15 cellular contexts compared by ENCODE assay signal in genomic region chr17:28170771-28171170, GRCh38.
DNase-seq lines count a peak whose midpoint lies in the region; ATAC-seq, FAIRE-seq and TF ChIP-seq lines count a peak whose summit lies in the region.
"Had no signal": no experiment of that assay in that cellular context is flagged by ENCODE, and none has a peak within 500 bp of the region (broad histone marks: within the 10 kb centered on the region; RNA-seq: fewer than 3 reads in every experiment).

No MANE protein-coding gene starts in this region.

- no TSS peak for BruUV-seq in GM12878 (replicated peaks; lab: Mats Ljungman, UMichigan)

- TF ChIP-seq RAD21 in GM12878 (IDR thresholded peaks at IDR 0.05; ENCODE audit: insufficient read depth, low read depth, low read length): no peak

- SMC1A ChIA-PET in GM12878 (lab: Charles Lee; ENCODE audit: uncharacterized antibody, unreplicated experiment): no interaction called here

- peak overlapping the region; percentile 79 for H3K27ac ChIP-seq in HUES64 (ENCODE audit: low read depth, low read length)
- H3K27ac ChIP-seq in GM12878 (ENCODE audit: control insufficient read depth, insufficient read depth): no peak overlapping the region
- no peak overlapping the region for H3K27ac ChIP-seq in uterus
- H3K27ac ChIP-seq: C4-2B had no signal

- H2AFZ ChIP-seq in GM12878 (ENCODE audit: control insufficient read depth, low read depth, low read length): no peak overlapping the region

- H3K4me3 ChIP-seq in AG10803 (ENCODE audit: low read length) (no peak overlapping the region), HUES64 (ENCODE audit: low read length) (no peak overlapping the region), GM12878 (no peak overlapping the region), fibroblast of the aortic adventitia (ENCODE audit: low read depth, low read length) (no peak overlapping the region), uterus (no peak overlapping the region)

- TF ChIP-seq POLR2A in GM12878 (IDR thresholded peaks at IDR 0.05; ENCODE audit: low read depth, low read length) (no peak), uterus (IDR thresholded peaks at IDR 0.05) (no peak)

- no peaks in the 10 kb centered on the region for H3K27me3 ChIP-seq in HUES64 (ENCODE audit: insufficient read depth, low read length)
- H3K27me3 ChIP-seq in GM12878 (replicated peaks in 1 of 2; ENCODE audit: control insufficient read depth in 2 of 2, insufficient read depth in 2 of 2, low read length in 1 of 2): no peaks in the 10 kb centered on the region
- no peaks in the 10 kb centered on the region for H3K27me3 ChIP-seq in uterus

- CTCF ChIA-PET in GM12878 (lab: Yijun Ruan, JAX): no interaction called here

- H4K20me1 ChIP-seq in GM12878 (ENCODE audit: control insufficient read depth, insufficient read depth): no peaks in the 10 kb centered on the region

- no peaks in the 10 kb centered on the region for H3K79me2 ChIP-seq in GM12878 (ENCODE audit: control insufficient read depth, insufficient read depth, low read length)

- no peak for TF ChIP-seq CTCF in AG10803 (conservative IDR thresholded peaks at IDR 0.05; ENCODE audit: low read length)
- no peak for TF ChIP-seq CTCF in GM12878 (IDR thresholded peaks at IDR 0.05 in 2 of 3, conservative IDR thresholded peaks at IDR 0.05 in 1 of 3; ENCODE audit: control insufficient read depth in 2 of 3, extremely low read depth in 1 of 3, insufficient read depth in 1 of 3, low read depth in 3 of 3, low read length in 3 of 3)
- TF ChIP-seq CTCF in fibroblast of the aortic adventitia (IDR thresholded peaks at IDR 0.05; ENCODE audit: insufficient read depth, low read length): no peak
- TF ChIP-seq CTCF in uterus (IDR thresholded peaks at IDR 0.05): no peak

- no peak overlapping the region for H3K4me2 ChIP-seq in GM12878 (ENCODE audit: control insufficient read depth, insufficient read depth)

- in situ Hi-C loops in GM12878 (cut with MboI): no loop called here

- peaks cover 38% of the 10 kb centered on the region for H3K4me1 ChIP-seq in HUES64 (ENCODE audit: insufficient read depth, low read length)
- H3K4me1 ChIP-seq in GM12878 (ENCODE audit: control insufficient read depth, insufficient read depth, low read length): no peaks in the 10 kb centered on the region
- H3K4me1 ChIP-seq in uterus: no peaks in the 10 kb centered on the region

- RAD21 ChIA-PET in GM12878 (lab: Charles Lee; ENCODE audit: unreplicated experiment): no interaction called here

- H3K36me3 ChIP-seq in HUES64 (ENCODE audit: insufficient read depth, low read length) (peaks cover 38% of the 10 kb centered on the region), GM12878 (ENCODE audit: control insufficient read depth in 2 of 2, insufficient read depth in 2 of 2, low read length in 1 of 2) (peaks cover 0 to 5% of the 10 kb centered on the region in 2 experiments; a peak in 2 of 4 replicates), uterus (no peaks in the 10 kb centered on the region)

- TF ChIP-seq EP300 in GM12878 (IDR thresholded peaks at IDR 0.05; ENCODE audit: borderline replicate concordance in 1 of 2, control insufficient read depth in 1 of 2, low read depth in 2 of 2, low read length in 2 of 2): no peak

- ATAC-seq in GM12878: no peak
- ATAC-seq in GM21381 (IDR thresholded peaks at IDR 0.05; ENCODE audit: unreplicated experiment): no peak

- H3K9ac ChIP-seq in HUES64 (ENCODE audit: low read depth, low read length) (no peak overlapping the region), GM12878 (ENCODE audit: control insufficient read depth, insufficient read depth, low read length) (no peak overlapping the region)

- intact Hi-C loops in GM12878 (cut with micrococcal nuclease; ENCODE audit: unreplicated experiment) (no loop called here), uterus (cut with DNase I; ENCODE audit: low total_unique reads) (no loop called here)

- peak; percentile 62 for FAIRE-seq in GM12878 (lab: Jason Lieb, UNC)
- FAIRE-seq: GM12891 had no signal

- DNase-seq in AG10803 (ENCODE audit: low read depth) (peak; percentile 23), GM12878 (ENCODE audit: low read depth, low spot score) (no peak), fibroblast of the aortic adventitia (ENCODE audit: low read depth) (peak; percentile 17), superior temporal gyrus (ENCODE audit: extremely low spot score) (no peak), AG20443 (ENCODE audit: low spot score) (no peak), uterus (no peak)
- DNase-seq: 8988T, DMS53, NCI-H1417, NCI-H2029 treated with DMSO at 0.1 percent for 48 hours, NCI-H510A treated with DMSO at 0.1 percent for 48 hours had no signal

- no peaks in the 10 kb centered on the region for H3K9me3 ChIP-seq in HUES64 (ENCODE audit: insufficient read depth, low read depth, low read length)
- no peaks in the 10 kb centered on the region for H3K9me3 ChIP-seq in GM12878 (replicated peaks; ENCODE audit: control insufficient read depth, insufficient read depth, low read length)
- no peaks in the 10 kb centered on the region for H3K9me3 ChIP-seq in uterus

- POLR2A ChIA-PET in GM12878 (lab: Charles Lee): no interaction called here

TF ChIP-seq in GM12878, 131 proteins besides CTCF, POLR2A, EP300 and RAD21 (continues in another document):
- TF ChIP-seq NR2C2 (IDR thresholded peaks at IDR 0.05; ENCODE audit: borderline replicate concordance, control insufficient read depth, insufficient read length, low read depth) (no peak), ZNF687 (IDR thresholded peaks at IDR 0.05) (no peak), TBL1XR1 (IDR thresholded peaks at IDR 0.05; ENCODE audit: low read depth, low read length) (no peak), ZNF274 (IDR thresholded peaks at IDR 0.05; ENCODE audit: insufficient read depth, insufficient read length) (no peak), NR2C1 (IDR thresholded peaks at IDR 0.05) (no peak), JUND (IDR thresholded peaks at IDR 0.05; ENCODE audit: low read depth, low read length) (no peak), FOXK2 (IDR thresholded peaks at IDR 0.05) (no peak), STAT1 (conservative IDR thresholded peaks at IDR 0.05) (no peak), SREBF1 (IDR thresholded peaks at IDR 0.05; ENCODE audit: low read length) (no peak), FOS (IDR thresholded peaks at IDR 0.05; ENCODE audit: borderline replicate concordance, extremely low read depth, insufficient read length) (no peak), IKZF2 (IDR thresholded peaks at IDR 0.05) (no peak), DPF2 (IDR thresholded peaks at IDR 0.05) (no peak), SUPT20H (IDR thresholded peaks at IDR 0.05; ENCODE audit: borderline replicate concordance, control insufficient read depth, low read depth, low read length) (no peak), HDAC2 (IDR thresholded peaks at IDR 0.05) (no peak), YY1 (IDR thresholded peaks at IDR 0.05; ENCODE audit: low read depth, low read length) (no peak), RELB (IDR thresholded peaks at IDR 0.05; ENCODE audit: low read depth) (no peak), TCF12 (IDR thresholded peaks at IDR 0.05; ENCODE audit: low read depth, low read length) (no peak), SMAD1 (IDR thresholded peaks at IDR 0.05; ENCODE audit: low read depth, partially characterized antibody) (no peak), ETV6 (conservative IDR thresholded peaks at IDR 0.05 in 1 of 2, IDR thresholded peaks at IDR 0.05 in 1 of 2; ENCODE audit: borderline replicate concordance in 1 of 2, low read depth in 1 of 2) (no peak)

Comparison
In these comparisons a context has a peak if more than half of its experiments do, and no peak if none do; other contexts are left out.
1. DNase-seq: peak in AG10803 (single experiment) and fibroblast of the aortic adventitia (single experiment); none in GM12878 (single experiment), superior temporal gyrus (single experiment), AG20443 (single experiment) and uterus (0 of 2).